8 cellular contexts compared by ENCODE assay signal in genomic region chr1:84782311-84782771, GRCh38.
A peak's percentile ranks its signal among the peaks of the same experiment; 100 is the strongest.
DNase-seq lines count a peak whose midpoint lies in the region; ATAC-seq and TF ChIP-seq lines count a peak whose summit lies in the region.

No MANE protein-coding gene starts in this region.

- peak; percentile 93 for ATAC-seq in HG02759 (IDR thresholded peaks at IDR 0.05; ENCODE audit: unreplicated experiment)

- TF ChIP-seq CTCF in GM12874 (IDR thresholded peaks at IDR 0.05; ENCODE audit: insufficient read depth, low read depth, low read length), result peak; percentile 90

- DNase-seq in NCI-H2107 treated with DMSO at 0.1 percent for 48 hours (lab: John Stamatoyannopoulos, UW; ENCODE audit: unreplicated experiment) (peak; percentile 53), ecto neural progenitor cell (ENCODE audit: low spot score) (peak; percentile 83), myocyte (ENCODE audit: low read depth) (peak; percentile 73), inferior parietal cortex (ENCODE audit: extremely low spot score) (no peak)
- peak; percentile 65 to 67 for DNase-seq in activated CD4-positive, alpha-beta T cell treated with anti-CD3 and anti-CD28 coated beads, Interleukin-2, amount 50 U/mL, for 24 hours (ENCODE audit: low read depth in 1 of 2, low spot score in 1 of 2)
- peak; percentile 50 to 82 (median 68) for DNase-seq in stimulated activated naive CD4-positive, alpha-beta T cell (lab: John Stamatoyannopoulos, UW)
